In the genomic region with DNA sequence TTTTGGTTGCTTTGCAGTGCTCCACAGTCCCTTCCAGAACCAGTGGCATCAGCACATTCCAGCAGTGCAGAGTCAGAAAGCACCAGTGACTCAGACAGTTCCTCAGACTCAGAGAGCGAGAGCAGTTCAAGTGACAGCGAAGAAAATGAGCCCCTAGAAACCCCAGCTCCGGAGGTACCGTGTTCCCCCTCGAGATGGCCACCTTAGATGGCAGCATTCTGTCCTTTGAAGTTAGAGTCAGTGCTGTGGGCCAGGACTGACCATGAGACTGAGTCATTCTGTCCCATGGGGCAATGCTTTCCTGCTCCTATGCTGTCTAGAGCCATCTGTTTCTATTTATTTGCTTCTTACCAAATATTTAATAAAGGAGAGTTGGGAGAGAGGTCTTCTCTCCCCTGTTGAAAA, we compare ENCODE assay signal across 9 cellular contexts.
A peak's percentile ranks its signal among the peaks of the same experiment; 100 is the strongest.
DNase-seq lines count a peak whose midpoint lies in the region; ATAC-seq, FAIRE-seq and TF ChIP-seq lines count a peak whose summit lies in the region.
"Had no signal": no experiment of that assay in that cellular context is flagged by ENCODE, and none has a peak within 500 bp of the region (broad histone marks: within the 10 kb centered on the region; RNA-seq: fewer than 3 reads in every experiment).

No MANE protein-coding gene starts in this region.

- peak overlapping the region in 1 of 2 donors; percentile 47 for H3K4me3 Mint-ChIP-seq in activated T-cell treated with anti-CD3 and anti-CD28 coated beads, Interleukin-2, amount 50 U/mL, for 72 hours
- H3K4me3 Mint-ChIP-seq: B cell had no signal

- H3K4me1 ChIP-seq in kidney (ENCODE audit: control insufficient read depth in 1 of 2, insufficient read depth in 1 of 2, low read depth in 1 of 2, low read length in 2 of 2) (peaks cover 6 to 25% of the 10 kb centered on the region in 2 donors), transverse colon (peaks cover 13 to 41% (median 27%) of the 10 kb centered on the region in 4 donors)

- H3K36me3 ChIP-seq in kidney (ENCODE audit: control insufficient read depth in 1 of 2, insufficient read depth in 2 of 2, low read length in 2 of 2) (peaks cover 15 to 38% of the 10 kb centered on the region in 2 donors), transverse colon (peaks cover 0 to 22% (median 4%) of the 10 kb centered on the region in 4 donors)

- H3K27me3 ChIP-seq in transverse colon, result no peaks in the 10 kb centered on the region

- peak overlapping the region in 1 of 2 donors; percentile 1 for H3K9ac ChIP-seq in kidney (ENCODE audit: low read length in 2 of 2)

- no peak for TF ChIP-seq POLR2A in transverse colon (IDR thresholded peaks at IDR 0.05)

- H3K9me3 ChIP-seq in kidney (ENCODE audit: control insufficient read depth in 1 of 2, low read length in 2 of 2) (no peaks in the 10 kb centered on the region), transverse colon (no peaks in the 10 kb centered on the region)

- no peak for TF ChIP-seq CTCF in astrocyte of the spinal cord (IDR thresholded peaks at IDR 0.05; ENCODE audit: low read depth, low read length)
- TF ChIP-seq CTCF in kidney (IDR thresholded peaks at IDR 0.05; ENCODE audit: borderline replicate concordance, extremely low read depth, insufficient read depth), result no peak
- TF ChIP-seq CTCF in transverse colon (IDR thresholded peaks at IDR 0.05), result no peak

- H3K4me1 Mint-ChIP-seq in activated T-cell treated with anti-CD3 and anti-CD28 coated beads, Interleukin-2, amount 50 U/mL, for 72 hours (ENCODE audit: low read depth), result peaks cover 43% of the 10 kb centered on the region

- WGBS in transverse colon (ENCODE audit: low coverage in 1 of 2), 2 donors, result 63% methylated on average over 5 of the region's 5 CpGs; no CpG with 5 or more reads in 1 of the 2 donors

- peak overlapping the region; percentile 61 to 68 for H3K27ac ChIP-seq in kidney (ENCODE audit: low read depth in 2 of 2, low read length in 2 of 2)
- peak overlapping the region; percentile 63 to 74 (median 70) for H3K27ac ChIP-seq in transverse colon

- FAIRE-seq in kidney (lab: Jason Lieb, UNC), result no peak

- TF ChIP-seq EP300 in transverse colon (IDR thresholded peaks at IDR 0.05; ENCODE audit: low read depth), result no peak

- no peak overlapping the region for H3K27ac Mint-ChIP-seq in activated T-cell treated with anti-CD3 and anti-CD28 coated beads, Interleukin-2, amount 50 U/mL, for 72 hours
- H3K27ac Mint-ChIP-seq: B cell had no signal

- in situ Hi-C loops in astrocyte of the spinal cord (cut with HindIII; ENCODE audit: low sequenced_read_pairs) (no loop called here), transverse colon (cut with MboI; ENCODE audit: low pct_ligation_motif_present in 1 of 4, low pct_unique_long_range_greater_than_20kb in 1 of 4, low sequenced_read_pairs in 3 of 4) (no loop called here)

- H3K4me3 ChIP-seq in astrocyte of the spinal cord (ENCODE audit: low read depth, low read length) (no peak overlapping the region), kidney (ENCODE audit: low read length in 2 of 2) (peak overlapping the region in 1 of 2 donors; percentile 10), transverse colon (no peak overlapping the region)

- peaks cover 2 to 20% of the 10 kb centered on the region in 2 donors for H3K36me3 Mint-ChIP-seq in activated T-cell treated with anti-CD3 and anti-CD28 coated beads, Interleukin-2, amount 50 U/mL, for 72 hours (ENCODE audit: insufficient read depth in 2 of 2)

- no peaks in the 10 kb centered on the region for H3K27me3 Mint-ChIP-seq in activated T-cell treated with anti-CD3 and anti-CD28 coated beads, Interleukin-2, amount 50 U/mL, for 72 hours (ENCODE audit: low read depth)
- H3K27me3 Mint-ChIP-seq: B cell had no signal

- no peaks in the 10 kb centered on the region for H3K9me3 Mint-ChIP-seq in activated T-cell treated with anti-CD3 and anti-CD28 coated beads, Interleukin-2, amount 50 U/mL, for 72 hours

- intact Hi-C loops in kidney (cut with DNase I), result no loop called here
- intact Hi-C loops in transverse colon (cut with DNase I; ENCODE audit: low total_unique reads), result loop anchor here (10.0 kb wide), 1 partner anchor 173 kb away; a partner anchor contains a TSS

- DNase-seq in activated T-cell treated with anti-CD3 and anti-CD28 coated beads, Interleukin-2, amount 50 U/mL, for 72 hours, result peak in 1 of 2 donors; percentile 14
- no peak for DNase-seq in activated T-cell treated with anti-CD3 and anti-CD28 coated beads, Interleukin-2, amount 50 U/mL, for 1 hour
- peak; percentile 88 for DNase-seq in astrocyte of the spinal cord (ENCODE audit: low read depth, low spot score)
- DNase-seq in kidney, result no peak
- DNase-seq in transverse colon, result no peak
- no peak for DNase-seq in NCI-H526 (lab: John Stamatoyannopoulos, UW)
- DNase-seq in mesenteric fat pad (ENCODE audit: low spot score), result no peak

- ATAC-seq in activated T-cell treated with anti-CD3 and anti-CD28 coated beads, Interleukin-2, amount 50 U/mL, for 72 hours (replicated peaks in 1 of 2), result peak; percentile 36 to 71
- ATAC-seq in HG03039 (IDR thresholded peaks at IDR 0.05; ENCODE audit: unreplicated experiment), result no peak
